14 cellular contexts compared by ENCODE assay signal in genomic region chr12:132046561-132046960, GRCh38.
DNase-seq lines count a peak whose midpoint lies in the region; ATAC-seq, FAIRE-seq and TF ChIP-seq lines count a peak whose summit lies in the region.
"Had no signal": no experiment of that assay in that cellular context is flagged by ENCODE, and none has a peak within 500 bp of the region (broad histone marks: within the 10 kb centered on the region; RNA-seq: fewer than 3 reads in every experiment).

No MANE protein-coding gene starts in this region.

- FAIRE-seq in endothelial cell of umbilical vein (lab: Jason Lieb, UNC), result no peak
- FAIRE-seq: GM18507, pancreas had no signal

- no peaks in the 10 kb centered on the region for H3K9me1 ChIP-seq in endothelial cell of umbilical vein (replicated peaks; ENCODE audit: control insufficient read depth, extremely low read depth, insufficient read depth, low read length)

- WGBS in aorta, 2 donors, result 69 to 81% methylated on average over 11 of the region's 11 CpGs

- intact Hi-C loops in endothelial cell of umbilical vein (cut with micrococcal nuclease), result no loop called here
- intact Hi-C loops in aorta (cut with DNase I), result no loop called here

- H2AFZ ChIP-seq in endothelial cell of umbilical vein (ENCODE audit: low read depth, low read length), result no peak overlapping the region

- BruUV-seq in endothelial cell of umbilical vein (replicated peaks; lab: Mats Ljungman, UMichigan), result no TSS peak

- H3K79me2 ChIP-seq in endothelial cell of umbilical vein (ENCODE audit: control insufficient read depth, insufficient read depth, low read length), result peaks cover 2% of the 10 kb centered on the region

- no peak overlapping the region for H3K9ac ChIP-seq in endothelial cell of umbilical vein (replicated peaks; ENCODE audit: extremely low read depth, insufficient read depth, low read length)
- H3K9ac ChIP-seq: BLaER1 had no signal

- POLR2A ChIA-PET in endothelial cell of umbilical vein (lab: Charles Lee), result no interaction called here

- H4K20me1 ChIP-seq in endothelial cell of umbilical vein (replicated peaks; ENCODE audit: control insufficient read depth, extremely low read depth, insufficient read depth, low read length), result no peaks in the 10 kb centered on the region

- H3K27me3 ChIP-seq in endothelial cell of umbilical vein (ENCODE audit: control insufficient read depth in 2 of 2, insufficient read depth in 2 of 2, low read length in 2 of 2), result no peaks in the 10 kb centered on the region
- H3K27me3 ChIP-seq in aorta (ENCODE audit: control insufficient read depth in 1 of 2, insufficient read depth in 2 of 2, low read length in 1 of 2), result no peaks in the 10 kb centered on the region
- H3K27me3 ChIP-seq: BLaER1, pancreas had no signal

- DNase-seq in AG10803 (ENCODE audit: low read depth), result peak; percentile 89
- peak; percentile 29 for DNase-seq in M059J (ENCODE audit: low read depth)
- DNase-seq in endothelial cell of umbilical vein (ENCODE audit: low read depth, low spot score), result peak; percentile 10
- DNase-seq in mucosa of gallbladder (ENCODE audit: low spot score), result peak; percentile 65
- DNase-seq in OCI-M2 (lab: John Stamatoyannopoulos, UW; ENCODE audit: unreplicated experiment), result no peak
- DNase-seq in DMS79 (lab: John Stamatoyannopoulos, UW), result no peak
- no peak for DNase-seq in aorta
- DNase-seq: activated CD4-positive, alpha-beta memory T cell treated with anti-CD3 and anti-CD28 coated beads for 36 hours; activated naive CD4-positive, alpha-beta T cell treated with anti-CD3 and anti-CD28 coated beads, Interleukin-2, amount 10 ng/mL, durations not matched to agents 7 days and 5 days; pancreas; stimulated activated CD4-positive, alpha-beta T cell treated with anti-CD3 and anti-CD28 coated beads, Interleukin-2, amount 100 ng/mL, for 24 hours had no signal

- dilution Hi-C loops in endothelial cell of umbilical vein (cut with MboI; ENCODE audit: extremely low pct_ligation_motif_present, low sequenced_read_pairs), result no loop called here

- ATAC-seq in HG03469 (IDR thresholded peaks at IDR 0.05; ENCODE audit: unreplicated experiment) (no peak), aorta (ENCODE audit: low FRiP score) (no peak)
- ATAC-seq: pancreas had no signal

- no peak overlapping the region for H3K4me2 ChIP-seq in endothelial cell of umbilical vein (ENCODE audit: insufficient read depth, low read length)
- H3K4me2 ChIP-seq: BLaER1 had no signal

- no peak overlapping the region for H3K27ac ChIP-seq in endothelial cell of umbilical vein (ENCODE audit: insufficient read depth, low read depth, low read length)
- H3K27ac ChIP-seq in aorta (ENCODE audit: low read depth in 1 of 2, low read length in 2 of 2), result no peak overlapping the region
- H3K27ac ChIP-seq: BLaER1, pancreas had no signal

- CTCF ChIA-PET in endothelial cell of umbilical vein (lab: Charles Lee), result no interaction called here

- no peaks in the 10 kb centered on the region for H3K4me1 ChIP-seq in endothelial cell of umbilical vein (ENCODE audit: control insufficient read depth, extremely low read depth, insufficient read depth, low read length)
- H3K4me1 ChIP-seq in aorta (ENCODE audit: control insufficient read depth in 1 of 2, insufficient read depth in 2 of 2, low read length in 2 of 2), result no peaks in the 10 kb centered on the region

- H3K9me3 ChIP-seq in endothelial cell of umbilical vein (replicated peaks; ENCODE audit: control insufficient read depth, insufficient read depth, low read length) (no peaks in the 10 kb centered on the region), aorta (ENCODE audit: control insufficient read depth, low read length) (no peaks in the 10 kb centered on the region)
- H3K9me3 ChIP-seq: pancreas had no signal

- no peak for TF ChIP-seq POLR2A in endothelial cell of umbilical vein (IDR thresholded peaks at IDR 0.05; ENCODE audit: low read depth, low read length)

- TF ChIP-seq CTCF in AG10803 (conservative IDR thresholded peaks at IDR 0.05; ENCODE audit: low read length) (no peak), endothelial cell of umbilical vein (IDR thresholded peaks at IDR 0.05; ENCODE audit: extremely low read depth in 1 of 2, insufficient read depth in 1 of 2, low read depth in 1 of 2, low read length in 2 of 2) (no peak)

- H3K36me3 ChIP-seq in endothelial cell of umbilical vein (ENCODE audit: control insufficient read depth in 2 of 2, extremely low read depth in 1 of 2, insufficient read depth in 2 of 2, low read length in 2 of 2), result peaks cover 5 to 45% of the 10 kb centered on the region in 2 experiments
- H3K36me3 ChIP-seq in aorta (ENCODE audit: control insufficient read depth in 1 of 2, insufficient read depth in 2 of 2, low read length in 1 of 2), result peaks cover 0 to 25% of the 10 kb centered on the region in 2 donors

- H3K4me3 ChIP-seq in AG10803 (ENCODE audit: low read length), result no peak overlapping the region
- no peak overlapping the region for H3K4me3 ChIP-seq in endothelial cell of umbilical vein (replicated peaks in 1 of 3; ENCODE audit: insufficient read depth in 1 of 3, low read depth in 1 of 3, low read length in 3 of 3)
- no peak overlapping the region for H3K4me3 ChIP-seq in aorta (ENCODE audit: low read length in 2 of 2)
- H3K4me3 ChIP-seq: BLaER1, pancreas had no signal

TF ChIP-seq in endothelial cell of umbilical vein, 7 proteins besides CTCF, POLR2A, EP300 and RAD21:
- TF ChIP-seq FOS (IDR thresholded peaks at IDR 0.05; ENCODE audit: borderline replicate concordance, insufficient read depth, low read length) (no peak), GATA2 (IDR thresholded peaks at IDR 0.05; ENCODE audit: insufficient read depth, insufficient read length, low read depth, low read length) (no peak), MYC (IDR thresholded peaks at IDR 0.05; ENCODE audit: low read depth, low read length) (no peak), JUN (IDR thresholded peaks at IDR 0.05; ENCODE audit: borderline replicate concordance, insufficient read depth, insufficient read length, low read depth) (no peak), POLR2AphosphoS5 (IDR thresholded peaks at IDR 0.05; ENCODE audit: insufficient read depth, low read depth, low read length) (no peak), EZH2 (IDR thresholded peaks at IDR 0.05; ENCODE audit: borderline replicate concordance, low read depth, low read length, severe bottlenecking) (no peak)
- TF ChIP-seq, protein P1, sequence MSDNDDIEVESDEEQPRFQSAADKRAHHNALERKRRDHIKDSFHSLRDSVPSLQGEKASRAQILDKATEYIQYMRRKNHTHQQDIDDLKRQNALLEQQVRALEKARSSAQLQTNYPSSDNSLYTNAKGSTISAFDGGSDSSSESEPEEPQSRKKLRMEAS (IDR thresholded peaks at IDR 0.05; ENCODE audit: insufficient read depth, insufficient read length), result no peak

Comparison
In these comparisons a context has a peak if more than half of its experiments do, and no peak if none do; other contexts are left out.
1. DNase-seq: peak in AG10803 (single experiment), M059J (single experiment), endothelial cell of umbilical vein (single experiment) and mucosa of gallbladder (single experiment); none in OCI-M2 (single experiment), DMS79 (single experiment) and aorta (0 of 2).